Comparison of ENCODE assay signal across 17 cellular contexts in genomic region chr6:43835872-43836419, GRCh38.
"Had no signal": no experiment of that assay in that cellular context is flagged by ENCODE, and none has a peak within 500 bp of the region (broad histone marks: within the 10 kb centered on the region; RNA-seq: fewer than 3 reads in every experiment).

No MANE protein-coding gene starts in this region.

- H3K4me3 Mint-ChIP-seq: activated CD8-positive, alpha-beta memory T cell treated with anti-CD3 and anti-CD28 coated beads, Interleukin-2, amount 10 ng/mL, durations not matched to agents 7 days and 5 days; activated naive CD8-positive, alpha-beta T cell treated with anti-CD3 and anti-CD28 coated beads, Interleukin-2, amount 10 ng/mL, durations not matched to agents 7 days and 5 days; activated T-cell treated with anti-CD3 and anti-CD28 coated beads, Interleukin-2, amount 50 U/mL, for 24 hours; mesothelial cell of epicardium; stimulated activated naive B cell treated with anti-CD40 and anti-IgM and Interleukin-4, amounts not matched to agents 10 μg/mL and 1 μg/mL and 100 μg/mL, for 72 hours; T-helper 2 cell treated with Interferon-gamma antibody and Interleukin-4, amounts not matched to agents 5 μg/mL and 100 μg/mL, for 36 hours had no signal

- H3K9me3 Mint-ChIP-seq: activated naive CD8-positive, alpha-beta T cell treated with anti-CD3 and anti-CD28 coated beads, Interleukin-2, amount 10 ng/mL, durations not matched to agents 7 days and 5 days; activated T-cell treated with anti-CD3 and anti-CD28 coated beads, Interleukin-2, amount 50 U/mL, for 24 hours; mesothelial cell of epicardium; stimulated activated naive B cell treated with anti-CD40 and anti-IgM and Interleukin-4, amounts not matched to agents 10 μg/mL and 1 μg/mL and 100 μg/mL, for 72 hours; T-helper 2 cell treated with Interferon-gamma antibody and Interleukin-4, amounts not matched to agents 5 μg/mL and 100 μg/mL, for 36 hours had no signal

- H3K79me2 ChIP-seq: hepatocyte had no signal

- ATAC-seq: activated CD8-positive, alpha-beta memory T cell treated with anti-CD3 and anti-CD28 coated beads, Interleukin-2, amount 10 ng/mL, durations not matched to agents 7 days and 5 days; gastroesophageal sphincter; stimulated activated naive B cell treated with anti-CD40 and anti-IgM and Interleukin-4, amounts not matched to agents 10 μg/mL and 1 μg/mL and 100 μg/mL, for 72 hours had no signal

- DNase-seq: activated CD4-positive, alpha-beta T cell treated with anti-CD3 and anti-CD28 coated beads for 1 hour; activated CD4-positive, alpha-beta T cell treated with anti-CD3 and anti-CD28 coated beads, Interleukin-2, amount 50 U/mL, for 48 hours; activated CD8-positive, alpha-beta memory T cell treated with anti-CD3 and anti-CD28 coated beads, Interleukin-2, amount 10 ng/mL, durations not matched to agents 7 days and 5 days; activated effector memory CD4-positive, alpha-beta T cell treated with anti-CD3 and anti-CD28 coated beads, Interleukin-2, amount 50 U/mL, for 16 hours; activated naive CD8-positive, alpha-beta T cell treated with anti-CD3 and anti-CD28 coated beads, Interleukin-2, amount 10 ng/mL, durations not matched to agents 7 days and 5 days; activated T-cell treated with anti-CD3 and anti-CD28 coated beads, Interleukin-2, amount 50 U/mL, for 24 hours; caudate nucleus; effector CD4-positive, alpha-beta T cell; kidney glomerular epithelial cell; stimulated activated naive B cell treated with anti-CD40 and anti-IgM and Interleukin-4, amounts not matched to agents 10 μg/mL and 1 μg/mL and 100 μg/mL, for 72 hours; upper lobe of left lung had no signal

- H3K27ac Mint-ChIP-seq: activated CD8-positive, alpha-beta memory T cell treated with anti-CD3 and anti-CD28 coated beads, Interleukin-2, amount 10 ng/mL, durations not matched to agents 7 days and 5 days; activated naive CD8-positive, alpha-beta T cell treated with anti-CD3 and anti-CD28 coated beads, Interleukin-2, amount 10 ng/mL, durations not matched to agents 7 days and 5 days; activated T-cell treated with anti-CD3 and anti-CD28 coated beads, Interleukin-2, amount 50 U/mL, for 24 hours; mesothelial cell of epicardium; stimulated activated naive B cell treated with anti-CD40 and anti-IgM and Interleukin-4, amounts not matched to agents 10 μg/mL and 1 μg/mL and 100 μg/mL, for 72 hours; T-helper 2 cell treated with Interferon-gamma antibody and Interleukin-4, amounts not matched to agents 5 μg/mL and 100 μg/mL, for 36 hours had no signal

- H3K4me2 ChIP-seq: hepatocyte had no signal

- H2AFZ ChIP-seq: hepatocyte had no signal

- H3K4me3 ChIP-seq: coronary artery, gastroesophageal sphincter, hepatocyte, upper lobe of left lung had no signal

- H3K27ac ChIP-seq: coronary artery, gastroesophageal sphincter, hepatocyte, neutrophil, upper lobe of left lung had no signal

- H3K27me3 ChIP-seq: gastroesophageal sphincter, hepatocyte, neutrophil, upper lobe of left lung had no signal

- H3K36me3 ChIP-seq: gastroesophageal sphincter, neutrophil, upper lobe of left lung had no signal

- H3K4me1 ChIP-seq: gastroesophageal sphincter had no signal

- H3K9me3 ChIP-seq: gastroesophageal sphincter, neutrophil, upper lobe of left lung had no signal

- H3K36me3 Mint-ChIP-seq: activated CD8-positive, alpha-beta memory T cell treated with anti-CD3 and anti-CD28 coated beads, Interleukin-2, amount 10 ng/mL, durations not matched to agents 7 days and 5 days; activated naive CD8-positive, alpha-beta T cell treated with anti-CD3 and anti-CD28 coated beads, Interleukin-2, amount 10 ng/mL, durations not matched to agents 7 days and 5 days; mesothelial cell of epicardium; stimulated activated naive B cell treated with anti-CD40 and anti-IgM and Interleukin-4, amounts not matched to agents 10 μg/mL and 1 μg/mL and 100 μg/mL, for 72 hours had no signal

- H3K27me3 Mint-ChIP-seq: activated T-cell treated with anti-CD3 and anti-CD28 coated beads, Interleukin-2, amount 50 U/mL, for 24 hours had no signal

- H3K4me1 Mint-ChIP-seq: activated CD8-positive, alpha-beta memory T cell treated with anti-CD3 and anti-CD28 coated beads, Interleukin-2, amount 10 ng/mL, durations not matched to agents 7 days and 5 days; activated naive CD8-positive, alpha-beta T cell treated with anti-CD3 and anti-CD28 coated beads, Interleukin-2, amount 10 ng/mL, durations not matched to agents 7 days and 5 days had no signal
